Comparison of ENCODE assay signal across 15 cellular contexts in genomic region chr5:40495172-40495699, GRCh38.
"Had no signal": no experiment of that assay in that cellular context is flagged by ENCODE, and none has a peak within 500 bp of the region (broad histone marks: within the 10 kb centered on the region; RNA-seq: fewer than 3 reads in every experiment).

No MANE protein-coding gene starts in this region.

- H3K27ac Mint-ChIP-seq: activated naive CD8-positive, alpha-beta T cell treated with anti-CD3 and anti-CD28 coated beads, Interleukin-2, amount 10 ng/mL, durations not matched to agents 7 days and 5 days; effector memory CD8-positive, alpha-beta T cell; naive thymus-derived CD4-positive, alpha-beta T cell; neural progenitor cell had no signal

- H3K4me3 Mint-ChIP-seq: activated CD4-positive, alpha-beta T cell treated with anti-CD3 and anti-CD28 coated beads for 36 hours; activated naive CD8-positive, alpha-beta T cell treated with anti-CD3 and anti-CD28 coated beads, Interleukin-2, amount 10 ng/mL, durations not matched to agents 7 days and 5 days; effector memory CD8-positive, alpha-beta T cell; naive thymus-derived CD4-positive, alpha-beta T cell; neural progenitor cell; stimulated activated naive B cell treated with anti-CD40 and anti-IgM and Interleukin-4, amounts not matched to agents 10 μg/mL and 1 μg/mL and 100 μg/mL, for 72 hours had no signal

- H3K27ac ChIP-seq: body of pancreas, neural progenitor cell, thoracic aorta, upper lobe of left lung had no signal

- H3K4me2 ChIP-seq: neural progenitor cell had no signal

- H3K9ac ChIP-seq: neural progenitor cell had no signal

- H3K4me3 ChIP-seq: body of pancreas, neural progenitor cell, thoracic aorta, upper lobe of left lung had no signal

- H3K4me1 ChIP-seq: body of pancreas, upper lobe of left lung had no signal

- ATAC-seq: activated CD4-positive, alpha-beta T cell treated with anti-CD3 and anti-CD28 coated beads for 36 hours; body of pancreas; effector memory CD8-positive, alpha-beta T cell; naive thymus-derived CD4-positive, alpha-beta T cell; sciatic nerve; stimulated activated naive B cell treated with anti-CD40 and anti-IgM and Interleukin-4, amounts not matched to agents 10 μg/mL and 1 μg/mL and 100 μg/mL, for 72 hours had no signal

- H3K27me3 ChIP-seq: body of pancreas, neural progenitor cell, upper lobe of left lung had no signal

- FAIRE-seq: TTC549 had no signal

- H3K9me3 Mint-ChIP-seq: effector memory CD8-positive, alpha-beta T cell; neural progenitor cell had no signal

- DNase-seq: activated CD4-positive, alpha-beta T cell treated with anti-CD3 and anti-CD28 coated beads, Interleukin-2, amount 50 U/mL, for 48 hours; activated naive CD4-positive, alpha-beta T cell treated with Interleukin-2 at 50 U/mL for 16 hours; activated naive CD8-positive, alpha-beta T cell treated with anti-CD3 and anti-CD28 coated beads, Interleukin-2, amount 10 ng/mL, durations not matched to agents 7 days and 5 days; body of pancreas; effector memory CD8-positive, alpha-beta T cell; mesenchymal stem cell; naive thymus-derived CD4-positive, alpha-beta T cell; stimulated activated CD4-positive, alpha-beta T cell treated with anti-CD3 and anti-CD28 coated beads, Interleukin-4, amount 100 ng/mL, for 4 hours; stimulated activated naive B cell treated with anti-CD40 and anti-IgM and Interleukin-4, amounts not matched to agents 10 μg/mL and 1 μg/mL and 100 μg/mL, for 72 hours had no signal

- H3K36me3 ChIP-seq: neural progenitor cell, thoracic aorta, upper lobe of left lung had no signal

- H3K9me3 ChIP-seq: body of pancreas, thoracic aorta, upper lobe of left lung had no signal

- H3K4me1 Mint-ChIP-seq: neural progenitor cell had no signal

- H3K27me3 Mint-ChIP-seq: activated CD4-positive, alpha-beta T cell treated with anti-CD3 and anti-CD28 coated beads for 36 hours; activated naive CD8-positive, alpha-beta T cell treated with anti-CD3 and anti-CD28 coated beads, Interleukin-2, amount 10 ng/mL, durations not matched to agents 7 days and 5 days; naive thymus-derived CD4-positive, alpha-beta T cell; stimulated activated naive B cell treated with anti-CD40 and anti-IgM and Interleukin-4, amounts not matched to agents 10 μg/mL and 1 μg/mL and 100 μg/mL, for 72 hours had no signal

- H3K36me3 Mint-ChIP-seq: neural progenitor cell had no signal
